Comparison of ENCODE assay signal across 2 cellular contexts in the genomic region with DNA sequence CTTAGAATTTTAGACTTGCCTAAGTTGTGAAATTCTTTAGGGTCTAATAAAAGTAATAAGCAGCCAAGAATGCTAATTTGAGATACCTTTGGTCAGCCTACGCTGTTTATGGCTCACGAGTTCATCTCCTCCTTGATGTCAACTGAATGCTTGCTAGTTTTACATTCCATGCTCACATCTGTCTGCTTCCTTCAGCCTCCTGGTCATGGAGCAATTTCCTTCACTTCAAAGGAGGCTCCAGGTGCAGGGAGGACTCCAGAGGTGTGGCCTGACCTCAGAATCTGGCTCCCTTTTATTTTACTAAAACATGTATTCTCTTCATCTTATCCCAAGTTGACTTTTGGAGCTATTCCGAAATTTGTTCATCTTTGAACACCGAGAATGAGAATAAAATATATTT.
TF ChIP-seq lines count a peak whose summit lies in the region.

No MANE protein-coding gene starts in this region.

TF ChIP-seq in SK-N-SH, 30 proteins besides CTCF, POLR2A, EP300 and RAD21 (continued from another document):
- TF ChIP-seq, protein P1, sequence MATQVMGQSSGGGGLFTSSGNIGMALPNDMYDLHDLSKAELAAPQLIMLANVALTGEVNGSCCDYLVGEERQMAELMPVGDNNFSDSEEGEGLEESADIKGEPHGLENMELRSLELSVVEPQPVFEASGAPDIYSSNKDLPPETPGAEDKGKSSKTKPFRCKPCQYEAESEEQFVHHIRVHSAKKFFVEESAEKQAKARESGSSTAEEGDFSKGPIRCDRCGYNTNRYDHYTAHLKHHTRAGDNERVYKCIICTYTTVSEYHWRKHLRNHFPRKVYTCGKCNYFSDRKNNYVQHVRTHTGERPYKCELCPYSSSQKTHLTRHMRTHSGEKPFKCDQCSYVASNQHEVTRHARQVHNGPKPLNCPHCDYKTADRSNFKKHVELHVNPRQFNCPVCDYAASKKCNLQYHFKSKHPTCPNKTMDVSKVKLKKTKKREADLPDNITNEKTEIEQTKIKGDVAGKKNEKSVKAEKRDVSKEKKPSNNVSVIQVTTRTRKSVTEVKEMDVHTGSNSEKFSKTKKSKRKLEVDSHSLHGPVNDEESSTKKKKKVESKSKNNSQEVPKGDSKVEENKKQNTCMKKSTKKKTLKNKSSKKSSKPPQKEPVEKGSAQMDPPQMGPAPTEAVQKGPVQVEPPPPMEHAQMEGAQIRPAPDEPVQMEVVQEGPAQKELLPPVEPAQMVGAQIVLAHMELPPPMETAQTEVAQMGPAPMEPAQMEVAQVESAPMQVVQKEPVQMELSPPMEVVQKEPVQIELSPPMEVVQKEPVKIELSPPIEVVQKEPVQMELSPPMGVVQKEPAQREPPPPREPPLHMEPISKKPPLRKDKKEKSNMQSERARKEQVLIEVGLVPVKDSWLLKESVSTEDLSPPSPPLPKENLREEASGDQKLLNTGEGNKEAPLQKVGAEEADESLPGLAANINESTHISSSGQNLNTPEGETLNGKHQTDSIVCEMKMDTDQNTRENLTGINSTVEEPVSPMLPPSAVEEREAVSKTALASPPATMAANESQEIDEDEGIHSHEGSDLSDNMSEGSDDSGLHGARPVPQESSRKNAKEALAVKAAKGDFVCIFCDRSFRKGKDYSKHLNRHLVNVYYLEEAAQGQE (IDR thresholded peaks at IDR 0.05; ENCODE audit: low read depth, low read length) = no peak
- TF ChIP-seq, protein P2, sequence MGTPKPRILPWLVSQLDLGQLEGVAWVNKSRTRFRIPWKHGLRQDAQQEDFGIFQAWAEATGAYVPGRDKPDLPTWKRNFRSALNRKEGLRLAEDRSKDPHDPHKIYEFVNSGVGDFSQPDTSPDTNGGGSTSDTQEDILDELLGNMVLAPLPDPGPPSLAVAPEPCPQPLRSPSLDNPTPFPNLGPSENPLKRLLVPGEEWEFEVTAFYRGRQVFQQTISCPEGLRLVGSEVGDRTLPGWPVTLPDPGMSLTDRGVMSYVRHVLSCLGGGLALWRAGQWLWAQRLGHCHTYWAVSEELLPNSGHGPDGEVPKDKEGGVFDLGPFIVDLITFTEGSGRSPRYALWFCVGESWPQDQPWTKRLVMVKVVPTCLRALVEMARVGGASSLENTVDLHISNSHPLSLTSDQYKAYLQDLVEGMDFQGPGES (IDR thresholded peaks at IDR 0.05; ENCODE audit: low read depth, low read length) = no peak
- TF ChIP-seq, protein P3, sequence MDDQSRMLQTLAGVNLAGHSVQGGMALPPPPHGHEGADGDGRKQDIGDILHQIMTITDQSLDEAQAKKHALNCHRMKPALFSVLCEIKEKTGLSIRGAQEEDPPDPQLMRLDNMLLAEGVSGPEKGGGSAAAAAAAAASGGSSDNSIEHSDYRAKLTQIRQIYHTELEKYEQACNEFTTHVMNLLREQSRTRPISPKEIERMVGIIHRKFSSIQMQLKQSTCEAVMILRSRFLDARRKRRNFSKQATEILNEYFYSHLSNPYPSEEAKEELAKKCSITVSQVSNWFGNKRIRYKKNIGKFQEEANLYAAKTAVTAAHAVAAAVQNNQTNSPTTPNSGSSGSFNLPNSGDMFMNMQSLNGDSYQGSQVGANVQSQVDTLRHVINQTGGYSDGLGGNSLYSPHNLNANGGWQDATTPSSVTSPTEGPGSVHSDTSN (IDR thresholded peaks at IDR 0.05) = no peak
- TF ChIP-seq TCF12 (IDR thresholded peaks at IDR 0.05) = no peak
- TF ChIP-seq SIN3A (IDR thresholded peaks at IDR 0.05; ENCODE audit: borderline replicate concordance, low read depth, low read length) = no peak
- TF ChIP-seq JUND (IDR thresholded peaks at IDR 0.05) = no peak

TF ChIP-seq in SK-N-SH treated with all-trans-retinoic acid at 6 μM for 48 hours, 23 proteins besides CTCF, POLR2A, EP300 and RAD21 (continued from another document):
- TF ChIP-seq, protein P4, sequence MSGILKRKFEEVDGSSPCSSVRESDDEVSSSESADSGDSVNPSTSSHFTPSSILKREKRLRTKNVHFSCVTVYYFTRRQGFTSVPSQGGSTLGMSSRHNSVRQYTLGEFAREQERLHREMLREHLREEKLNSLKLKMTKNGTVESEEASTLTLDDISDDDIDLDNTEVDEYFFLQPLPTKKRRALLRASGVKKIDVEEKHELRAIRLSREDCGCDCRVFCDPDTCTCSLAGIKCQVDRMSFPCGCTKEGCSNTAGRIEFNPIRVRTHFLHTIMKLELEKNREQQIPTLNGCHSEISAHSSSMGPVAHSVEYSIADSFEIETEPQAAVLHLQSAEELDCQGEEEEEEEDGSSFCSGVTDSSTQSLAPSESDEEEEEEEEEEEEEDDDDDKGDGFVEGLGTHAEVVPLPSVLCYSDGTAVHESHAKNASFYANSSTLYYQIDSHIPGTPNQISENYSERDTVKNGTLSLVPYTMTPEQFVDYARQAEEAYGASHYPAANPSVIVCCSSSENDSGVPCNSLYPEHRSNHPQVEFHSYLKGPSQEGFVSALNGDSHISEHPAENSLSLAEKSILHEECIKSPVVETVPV (CRISPR knock-in tag; IDR thresholded peaks at IDR 0.05) = no peak
- no peak for TF ChIP-seq TCF4 (CRISPR knock-in tag; IDR thresholded peaks at IDR 0.05; ENCODE audit: borderline replicate concordance)
- TF ChIP-seq, protein P5, sequence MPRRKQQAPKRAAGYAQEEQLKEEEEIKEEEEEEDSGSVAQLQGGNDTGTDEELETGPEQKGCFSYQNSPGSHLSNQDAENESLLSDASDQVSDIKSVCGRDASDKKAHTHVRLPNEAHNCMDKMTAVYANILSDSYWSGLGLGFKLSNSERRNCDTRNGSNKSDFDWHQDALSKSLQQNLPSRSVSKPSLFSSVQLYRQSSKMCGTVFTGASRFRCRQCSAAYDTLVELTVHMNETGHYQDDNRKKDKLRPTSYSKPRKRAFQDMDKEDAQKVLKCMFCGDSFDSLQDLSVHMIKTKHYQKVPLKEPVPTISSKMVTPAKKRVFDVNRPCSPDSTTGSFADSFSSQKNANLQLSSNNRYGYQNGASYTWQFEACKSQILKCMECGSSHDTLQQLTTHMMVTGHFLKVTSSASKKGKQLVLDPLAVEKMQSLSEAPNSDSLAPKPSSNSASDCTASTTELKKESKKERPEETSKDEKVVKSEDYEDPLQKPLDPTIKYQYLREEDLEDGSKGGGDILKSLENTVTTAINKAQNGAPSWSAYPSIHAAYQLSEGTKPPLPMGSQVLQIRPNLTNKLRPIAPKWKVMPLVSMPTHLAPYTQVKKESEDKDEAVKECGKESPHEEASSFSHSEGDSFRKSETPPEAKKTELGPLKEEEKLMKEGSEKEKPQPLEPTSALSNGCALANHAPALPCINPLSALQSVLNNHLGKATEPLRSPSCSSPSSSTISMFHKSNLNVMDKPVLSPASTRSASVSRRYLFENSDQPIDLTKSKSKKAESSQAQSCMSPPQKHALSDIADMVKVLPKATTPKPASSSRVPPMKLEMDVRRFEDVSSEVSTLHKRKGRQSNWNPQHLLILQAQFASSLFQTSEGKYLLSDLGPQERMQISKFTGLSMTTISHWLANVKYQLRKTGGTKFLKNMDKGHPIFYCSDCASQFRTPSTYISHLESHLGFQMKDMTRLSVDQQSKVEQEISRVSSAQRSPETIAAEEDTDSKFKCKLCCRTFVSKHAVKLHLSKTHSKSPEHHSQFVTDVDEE (CRISPR knock-in tag; IDR thresholded peaks at IDR 0.05) = no peak
- TF ChIP-seq PPARA (CRISPR knock-in tag; IDR thresholded peaks at IDR 0.05; ENCODE audit: borderline replicate concordance) = no peak
- no peak for TF ChIP-seq TOX (CRISPR knock-in tag; IDR thresholded peaks at IDR 0.05; ENCODE audit: borderline replicate concordance)
- TF ChIP-seq ZFP30 (CRISPR knock-in tag; IDR thresholded peaks at IDR 0.05) = no peak
- no peak for TF ChIP-seq OSR1 (CRISPR knock-in tag; IDR thresholded peaks at IDR 0.05)
- TF ChIP-seq RARB (CRISPR knock-in tag; IDR thresholded peaks at IDR 0.05) = no peak
- TF ChIP-seq, protein P6, sequence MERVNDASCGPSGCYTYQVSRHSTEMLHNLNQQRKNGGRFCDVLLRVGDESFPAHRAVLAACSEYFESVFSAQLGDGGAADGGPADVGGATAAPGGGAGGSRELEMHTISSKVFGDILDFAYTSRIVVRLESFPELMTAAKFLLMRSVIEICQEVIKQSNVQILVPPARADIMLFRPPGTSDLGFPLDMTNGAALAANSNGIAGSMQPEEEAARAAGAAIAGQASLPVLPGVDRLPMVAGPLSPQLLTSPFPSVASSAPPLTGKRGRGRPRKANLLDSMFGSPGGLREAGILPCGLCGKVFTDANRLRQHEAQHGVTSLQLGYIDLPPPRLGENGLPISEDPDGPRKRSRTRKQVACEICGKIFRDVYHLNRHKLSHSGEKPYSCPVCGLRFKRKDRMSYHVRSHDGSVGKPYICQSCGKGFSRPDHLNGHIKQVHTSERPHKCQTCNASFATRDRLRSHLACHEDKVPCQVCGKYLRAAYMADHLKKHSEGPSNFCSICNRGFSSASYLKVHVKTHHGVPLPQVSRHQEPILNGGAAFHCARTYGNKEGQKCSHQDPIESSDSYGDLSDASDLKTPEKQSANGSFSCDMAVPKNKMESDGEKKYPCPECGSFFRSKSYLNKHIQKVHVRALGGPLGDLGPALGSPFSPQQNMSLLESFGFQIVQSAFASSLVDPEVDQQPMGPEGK (CRISPR knock-in tag; IDR thresholded peaks at IDR 0.05; ENCODE audit: borderline replicate concordance) = no peak
- no peak for TF ChIP-seq ZNF565 (CRISPR knock-in tag; conservative IDR thresholded peaks at IDR 0.05; ENCODE audit: low read depth)
- no peak for TF ChIP-seq CSDC2 (CRISPR knock-in tag; IDR thresholded peaks at IDR 0.05)
TF ChIP-seq in SK-N-SH treated with all-trans-retinoic acid at 6 μM for 48 hours: peak in this region for 0.
